31 cellular contexts compared by ENCODE assay signal in the genomic region with DNA sequence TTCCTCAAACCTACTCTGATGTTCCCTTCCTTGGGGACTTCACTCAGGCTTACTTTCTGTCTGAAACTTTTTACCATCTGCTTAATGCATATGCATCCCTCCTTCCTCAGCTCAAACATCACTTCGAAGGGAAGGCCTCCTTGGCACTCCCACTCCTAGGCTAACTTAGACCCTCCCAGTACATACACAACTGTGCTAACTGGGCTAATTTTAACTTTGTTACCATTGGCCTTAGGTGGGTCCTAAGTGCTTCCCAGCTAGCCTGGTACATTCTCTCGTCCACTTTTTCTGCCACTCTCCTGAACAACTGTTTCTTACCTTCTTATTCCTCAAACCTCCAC. TPM values are rescaled to one million over a fixed set of nuclear protein-coding genes. Genes with fewer than 3 reads are reported as not detected.
"Had no signal": no experiment of that assay in that cellular context is flagged by ENCODE, and none has a peak within 500 bp of the region (broad histone marks: within the 10 kb centered on the region; RNA-seq: fewer than 3 reads in every experiment).

No MANE protein-coding gene starts in this region.

- H3K9me3 Mint-ChIP-seq: activated B cell treated with CpG ODN at 0.5 μM for 24 hours; activated CD4-positive, alpha-beta memory T cell treated with anti-CD3 and anti-CD28 coated beads for 36 hours; activated T-helper 1 cell treated with anti-CD3 and anti-CD28 coated beads, Interleukin-12 subunit alpha, Interleukin-12 subunit beta, Interleukin-2, Interleukin-4 antibody, amounts not matched to agents 30 ng/mL and 10 ng/mL and 1 ng/mL, durations not matched to agents 14 hours and 24 hours and 36 hours; central memory CD8-positive, alpha-beta T cell; effector memory CD8-positive, alpha-beta T cell; T-cell; T-helper 1 cell treated with Interleukin-12 subunit alpha and Interleukin-12 subunit beta and Interleukin-4 antibody, amounts not matched to agents 30 μg/mL and 1 μg/mL, for 36 hours; T-helper 2 cell treated with Interferon-gamma antibody and Interleukin-4, amounts not matched to agents 5 μg/mL and 100 μg/mL, for 36 hours had no signal

- H3K27me3 ChIP-seq: brain microvascular endothelial cell, esophagus muscularis mucosa, foreskin keratinocyte, gastrocnemius medialis had no signal

- H3K4me3 ChIP-seq: coronary artery, esophagus muscularis mucosa, gastrocnemius medialis had no signal

- H3K4me3 Mint-ChIP-seq: activated B cell treated with CpG ODN at 0.5 μM for 24 hours; activated CD4-positive, alpha-beta memory T cell treated with anti-CD3 and anti-CD28 coated beads for 36 hours; activated CD8-positive, alpha-beta memory T cell treated with anti-CD3 and anti-CD28 coated beads, Interleukin-2, amount 10 ng/mL, durations not matched to agents 7 days and 5 days; activated CD8-positive, alpha-beta T cell treated with anti-CD3 and anti-CD28 coated beads, Interleukin-2, amount 10 ng/mL, durations not matched to agents 7 days and 5 days; activated naive CD8-positive, alpha-beta T cell; activated T-helper 1 cell treated with anti-CD3 and anti-CD28 coated beads, Interleukin-12 subunit alpha, Interleukin-12 subunit beta, Interleukin-2, Interleukin-4 antibody, amounts not matched to agents 30 ng/mL and 10 ng/mL and 1 ng/mL, durations not matched to agents 14 hours and 24 hours and 36 hours; central memory CD8-positive, alpha-beta T cell; effector memory CD8-positive, alpha-beta T cell; T-cell; T-helper 1 cell treated with Interleukin-12 subunit alpha and Interleukin-12 subunit beta and Interleukin-4 antibody, amounts not matched to agents 30 μg/mL and 1 μg/mL, for 36 hours; T-helper 2 cell treated with Interferon-gamma antibody and Interleukin-4, amounts not matched to agents 5 μg/mL and 100 μg/mL, for 36 hours had no signal

- H3K27me3 Mint-ChIP-seq: activated B cell treated with CpG ODN at 0.5 μM for 24 hours; activated CD4-positive, alpha-beta memory T cell treated with anti-CD3 and anti-CD28 coated beads for 36 hours; activated CD8-positive, alpha-beta memory T cell treated with anti-CD3 and anti-CD28 coated beads, Interleukin-2, amount 10 ng/mL, durations not matched to agents 7 days and 5 days; activated naive CD8-positive, alpha-beta T cell; central memory CD8-positive, alpha-beta T cell; effector memory CD8-positive, alpha-beta T cell; T-cell had no signal

- H3K9me3 ChIP-seq: esophagus muscularis mucosa, gastrocnemius medialis had no signal

- H3K36me3 ChIP-seq: brain microvascular endothelial cell had no signal

- ATAC-seq: activated CD4-positive, CD25-positive, alpha-beta regulatory T cell treated with anti-CD3 and anti-CD28 coated beads, Interleukin-2, amount 50 U/mL, for 24 hours; activated CD8-positive, alpha-beta memory T cell treated with anti-CD3 and anti-CD28 coated beads, Interleukin-2, amount 10 ng/mL, durations not matched to agents 7 days and 5 days; activated CD8-positive, alpha-beta T cell treated with anti-CD3 and anti-CD28 coated beads, Interleukin-2, amount 10 ng/mL, durations not matched to agents 7 days and 5 days; effector memory CD8-positive, alpha-beta T cell; foreskin keratinocyte; gastrocnemius medialis; T-cell had no signal

- H3K27ac Mint-ChIP-seq: activated B cell treated with CpG ODN at 0.5 μM for 24 hours; activated CD4-positive, alpha-beta memory T cell treated with anti-CD3 and anti-CD28 coated beads for 36 hours; activated CD8-positive, alpha-beta memory T cell treated with anti-CD3 and anti-CD28 coated beads, Interleukin-2, amount 10 ng/mL, durations not matched to agents 7 days and 5 days; activated CD8-positive, alpha-beta T cell treated with anti-CD3 and anti-CD28 coated beads, Interleukin-2, amount 10 ng/mL, durations not matched to agents 7 days and 5 days; activated naive CD8-positive, alpha-beta T cell; activated T-helper 1 cell treated with anti-CD3 and anti-CD28 coated beads, Interleukin-12 subunit alpha, Interleukin-12 subunit beta, Interleukin-2, Interleukin-4 antibody, amounts not matched to agents 30 ng/mL and 10 ng/mL and 1 ng/mL, durations not matched to agents 14 hours and 24 hours and 36 hours; effector memory CD8-positive, alpha-beta T cell; T-cell; T-helper 1 cell treated with Interleukin-12 subunit alpha and Interleukin-12 subunit beta and Interleukin-4 antibody, amounts not matched to agents 30 μg/mL and 1 μg/mL, for 36 hours; T-helper 2 cell treated with Interferon-gamma antibody and Interleukin-4, amounts not matched to agents 5 μg/mL and 100 μg/mL, for 36 hours had no signal

- DNase-seq: activated B cell treated with CpG ODN at 0.5 μM for 24 hours; activated CD4-positive, alpha-beta memory T cell treated with anti-CD3 and anti-CD28 coated beads for 36 hours; activated CD4-positive, alpha-beta T cell treated with anti-CD3 and anti-CD28 coated beads for 48 hours; activated CD8-positive, alpha-beta memory T cell treated with anti-CD3 and anti-CD28 coated beads, Interleukin-2, amount 10 ng/mL, durations not matched to agents 7 days and 5 days; activated CD8-positive, alpha-beta memory T cell treated with anti-CD3 and anti-CD28 coated beads, Interleukin-2, amount 50 U/mL, for 4 hours; activated CD8-positive, alpha-beta T cell treated with anti-CD3 and anti-CD28 coated beads, Interleukin-2, amount 10 ng/mL, durations not matched to agents 7 days and 5 days; activated gamma-delta T cell; activated naive CD4-positive, alpha-beta T cell; activated naive CD4-positive, alpha-beta T cell treated with anti-CD3 and anti-CD28 coated beads, Interleukin-2, amount 50 U/mL, for 16 hours; activated T-cell treated with anti-CD3 and anti-CD28 coated beads, Interleukin-2, amount 50 U/mL, for 1 hour; amniotic stem cell; anterior cingulate cortex; brain microvascular endothelial cell; dermis blood vessel endothelial cell; effector CD4-positive, alpha-beta T cell; effector memory CD8-positive, alpha-beta T cell; foreskin keratinocyte; gastrocnemius medialis; glutamatergic neuron; SW 1271; T-cell; T1000; WERI-Rb-1 had no signal

- H3K4me1 ChIP-seq: foreskin keratinocyte had no signal

- H3K27ac ChIP-seq: brain microvascular endothelial cell, coronary artery, esophagus muscularis mucosa, foreskin keratinocyte, gastrocnemius medialis, WERI-Rb-1 had no signal

RNA-seq across cellular contexts. Expression of a gene that starts 9.3 kb away (rescaled TPM):
- total RNA-seq: gastrocnemius medialis had no signal
